16 cellular contexts compared by ENCODE assay signal in genomic region chr1:159829822-159830455, GRCh38. TPM values are rescaled to one million over a fixed set of nuclear protein-coding genes. Genes with fewer than 3 reads are reported as not detected.
DNase-seq lines count a peak whose midpoint lies in the region; ATAC-seq and TF ChIP-seq lines count a peak whose summit lies in the region.
"Had no signal": no experiment of that assay in that cellular context is flagged by ENCODE, and none has a peak within 500 bp of the region (broad histone marks: within the 10 kb centered on the region; RNA-seq: fewer than 3 reads in every experiment).

No MANE protein-coding gene starts in this region.

- H2AFZ ChIP-seq in SK-N-SH (ENCODE audit: low read depth) (no peak overlapping the region), osteoblast (ENCODE audit: low read length) (no peak overlapping the region)

- DNase-seq in ELF-1 (ENCODE audit: low read depth, low spot score) (peak; percentile 35), SK-N-SH (no peak), foreskin fibroblast (peak; percentile 57 to 60), osteoblast (ENCODE audit: insufficient read length, low spot score, missing footprints) (peak; percentile 88), transverse colon (no peak), NCI-H2081 treated with DMSO at 0.1 percent for 48 hours (lab: John Stamatoyannopoulos, UW) (no peak), NCI-H82 treated with DMSO at 0.1 percent for 48 hours (lab: John Stamatoyannopoulos, UW; ENCODE audit: unreplicated experiment) (no peak)
- DNase-seq in activated CD8-positive, alpha-beta T cell treated with anti-CD3 and anti-CD28 coated beads, Interleukin-2, amount 10 ng/mL, durations not matched to agents 7 days and 5 days: no peak
- DNase-seq: activated B cell treated with CpG ODN at 0.5 μM for 24 hours; CD4-positive, CD25-positive, alpha-beta regulatory T cell had no signal

- H3K4me1 Mint-ChIP-seq in activated CD8-positive, alpha-beta T cell treated with anti-CD3 and anti-CD28 coated beads, Interleukin-2, amount 10 ng/mL, durations not matched to agents 7 days and 5 days (ENCODE audit: low read depth): peaks cover 44% of the 10 kb centered on the region

- H4K20me1 ChIP-seq in SK-N-SH (ENCODE audit: insufficient read depth): no peaks in the 10 kb centered on the region
- no peaks in the 10 kb centered on the region for H4K20me1 ChIP-seq in osteoblast (ENCODE audit: insufficient read depth, low read length)

- H3K4me1 ChIP-seq in SK-N-SH (ENCODE audit: control insufficient read depth in 1 of 2, insufficient read depth in 2 of 2, low read depth in 1 of 2, low read length in 1 of 2): peaks cover 13% of the 10 kb centered on the region in 2 experiments; a peak in 2 of 4 replicates
- H3K4me1 ChIP-seq in osteoblast (ENCODE audit: insufficient read depth, low read length): peaks cover 6% of the 10 kb centered on the region
- H3K4me1 ChIP-seq in transverse colon: peaks cover 0 to 8% (median 0%) of the 10 kb centered on the region in 4 donors

- no peaks in the 10 kb centered on the region for H3K9me2 ChIP-seq in SK-N-SH

- H3K79me2 ChIP-seq in SK-N-SH (ENCODE audit: insufficient read depth) (no peaks in the 10 kb centered on the region), osteoblast (ENCODE audit: insufficient read depth, low read length) (no peaks in the 10 kb centered on the region)

- TF ChIP-seq CTCF in SK-N-SH (IDR thresholded peaks at IDR 0.05) (no peak), foreskin fibroblast (IDR thresholded peaks at IDR 0.05; ENCODE audit: low read depth, low read length) (no peak), osteoblast (IDR thresholded peaks at IDR 0.05; ENCODE audit: extremely low read depth, low read depth, low read length) (no peak), transverse colon (IDR thresholded peaks at IDR 0.05) (no peak)

- no peak overlapping the region for H3K4me3 Mint-ChIP-seq in activated CD8-positive, alpha-beta T cell treated with anti-CD3 and anti-CD28 coated beads, Interleukin-2, amount 10 ng/mL, durations not matched to agents 7 days and 5 days
- H3K4me3 Mint-ChIP-seq: activated B cell treated with CpG ODN at 0.5 μM for 24 hours; activated T-helper 1 cell treated with anti-CD3 and anti-CD28 coated beads, Interleukin-12 subunit alpha, Interleukin-12 subunit beta, Interleukin-2, Interleukin-4 antibody, amounts not matched to agents 30 ng/mL and 10 ng/mL and 1 ng/mL, durations not matched to agents 14 hours and 24 hours and 36 hours; CD4-positive, CD25-positive, alpha-beta regulatory T cell; memory B cell had no signal

- H3K9ac ChIP-seq in SK-N-SH: no peak overlapping the region

- H3K27ac ChIP-seq in SK-N-SH (ENCODE audit: low read depth in 2 of 2, low read length in 1 of 2): no peak overlapping the region
- peak overlapping the region; percentile 33 for H3K27ac ChIP-seq in osteoblast (ENCODE audit: low read depth, low read length)
- no peak overlapping the region for H3K27ac ChIP-seq in transverse colon
- H3K27ac ChIP-seq: upper lobe of left lung had no signal

- intact Hi-C loops in transverse colon (cut with DNase I; ENCODE audit: low total_unique reads): no loop called here

- TF ChIP-seq EP300 in SK-N-SH (IDR thresholded peaks at IDR 0.05; ENCODE audit: borderline replicate concordance in 1 of 2, low read depth in 1 of 2, low read length in 1 of 2) (no peak), transverse colon (IDR thresholded peaks at IDR 0.05; ENCODE audit: low read depth) (no peak)

- H3K36me3 Mint-ChIP-seq in activated CD8-positive, alpha-beta T cell treated with anti-CD3 and anti-CD28 coated beads, Interleukin-2, amount 10 ng/mL, durations not matched to agents 7 days and 5 days (ENCODE audit: low read depth): peaks cover 12% of the 10 kb centered on the region
- H3K36me3 Mint-ChIP-seq: CD4-positive, CD25-positive, alpha-beta regulatory T cell; memory B cell had no signal

- WGBS in SK-N-SH (ENCODE audit: low lambda C conversion rate): 32% methylated on average over 5 of the region's 18 CpGs
- WGBS in transverse colon (ENCODE audit: low coverage in 1 of 2), 2 donors: 89% methylated on average over 18 of the region's 18 CpGs; no CpG with 5 or more reads in 1 of the 2 donors

- POLR2A ChIA-PET in SK-N-SH (lab: Yijun Ruan, JAX): no interaction called here
- POLR2A ChIA-PET in activated CD8-positive, alpha-beta T cell treated with anti-CD3 and anti-CD28 coated beads, Interleukin-2, amount 10 ng/mL, durations not matched to agents 7 days and 5 days (lab: Charles Lee): no interaction called here

- H3K27ac Mint-ChIP-seq in activated CD8-positive, alpha-beta T cell treated with anti-CD3 and anti-CD28 coated beads, Interleukin-2, amount 10 ng/mL, durations not matched to agents 7 days and 5 days: no peak overlapping the region
- H3K27ac Mint-ChIP-seq: memory B cell had no signal

- H3K36me3 ChIP-seq in SK-N-SH (replicated peaks in 1 of 2; ENCODE audit: control insufficient read depth in 1 of 2, insufficient read depth in 2 of 2, low read length in 1 of 2): no peaks in the 10 kb centered on the region
- no peaks in the 10 kb centered on the region for H3K36me3 ChIP-seq in osteoblast (ENCODE audit: insufficient read depth, low read length)
- H3K36me3 ChIP-seq in transverse colon: no peaks in the 10 kb centered on the region
- H3K36me3 ChIP-seq: upper lobe of left lung had no signal

- CTCF ChIA-PET in SK-N-SH (lab: Yijun Ruan, JAX): interaction anchor here (0.7 to 8.8 kb wide), 6 partner anchors 8 to 408 kb away, joined by 3 to 41 read pairs (median 10); no protein-coding TSS in a partner anchor
- CTCF ChIA-PET in activated CD8-positive, alpha-beta T cell treated with anti-CD3 and anti-CD28 coated beads, Interleukin-2, amount 10 ng/mL, durations not matched to agents 7 days and 5 days (lab: Charles Lee): interaction anchor here (1.6 to 7.3 kb wide), 4 partner anchors 12 to 62 kb away, joined by 3 to 64 read pairs (median 4); partner anchors contain the start of gene FCRL6

- no peaks in the 10 kb centered on the region for H3K9me3 Mint-ChIP-seq in activated CD8-positive, alpha-beta T cell treated with anti-CD3 and anti-CD28 coated beads, Interleukin-2, amount 10 ng/mL, durations not matched to agents 7 days and 5 days (ENCODE audit: insufficient read depth)
- H3K9me3 Mint-ChIP-seq: activated B cell treated with CpG ODN at 0.5 μM for 24 hours; activated T-helper 1 cell treated with anti-CD3 and anti-CD28 coated beads, Interleukin-12 subunit alpha, Interleukin-12 subunit beta, Interleukin-2, Interleukin-4 antibody, amounts not matched to agents 30 ng/mL and 10 ng/mL and 1 ng/mL, durations not matched to agents 14 hours and 24 hours and 36 hours; memory B cell had no signal

- no peaks in the 10 kb centered on the region for H3K27me3 ChIP-seq in SK-N-SH (ENCODE audit: insufficient read depth)
- no peaks in the 10 kb centered on the region for H3K27me3 ChIP-seq in osteoblast (ENCODE audit: insufficient read depth, low read length)
- H3K27me3 ChIP-seq in transverse colon: no peaks in the 10 kb centered on the region
- H3K27me3 ChIP-seq: upper lobe of left lung had no signal

- in situ Hi-C loops in transverse colon (cut with MboI; ENCODE audit: low pct_ligation_motif_present in 1 of 4, low pct_unique_long_range_greater_than_20kb in 1 of 4, low sequenced_read_pairs in 3 of 4): no loop called here

- H3F3A ChIP-seq in SK-N-SH (replicated peaks; ENCODE audit: insufficient read depth): no peaks in the 10 kb centered on the region

- no peak for TF ChIP-seq POLR2A in transverse colon (IDR thresholded peaks at IDR 0.05)

- no peak for ATAC-seq in activated CD8-positive, alpha-beta T cell treated with anti-CD3 and anti-CD28 coated beads, Interleukin-2, amount 10 ng/mL, durations not matched to agents 7 days and 5 days

- no peak overlapping the region for H3K4me2 ChIP-seq in SK-N-SH
- no peak overlapping the region for H3K4me2 ChIP-seq in osteoblast (ENCODE audit: insufficient read depth, low read length)

- H3K9me3 ChIP-seq in SK-N-SH (no peaks in the 10 kb centered on the region), osteoblast (ENCODE audit: low read depth, low read length) (no peaks in the 10 kb centered on the region), transverse colon (no peaks in the 10 kb centered on the region)
- H3K9me3 ChIP-seq: upper lobe of left lung had no signal

- H3K4me3 ChIP-seq in SK-N-SH (ENCODE audit: low read depth in 2 of 2, low read length in 1 of 2) (no peak overlapping the region), foreskin fibroblast (ENCODE audit: low read depth in 1 of 2, low read length in 2 of 2) (no peak overlapping the region), osteoblast (ENCODE audit: insufficient read depth, low read length) (no peak overlapping the region), transverse colon (no peak overlapping the region)

- no peak for TF ChIP-seq RAD21 in SK-N-SH (IDR thresholded peaks at IDR 0.05; ENCODE audit: low read length)

- H3K27me3 Mint-ChIP-seq in activated CD8-positive, alpha-beta T cell treated with anti-CD3 and anti-CD28 coated beads, Interleukin-2, amount 10 ng/mL, durations not matched to agents 7 days and 5 days (ENCODE audit: low read depth): peaks cover 34% of the 10 kb centered on the region
- H3K27me3 Mint-ChIP-seq: CD4-positive, CD25-positive, alpha-beta regulatory T cell had no signal

RNA-seq across cellular contexts. Expression of gene SLAMF8, which starts 3.3 kb away (rescaled TPM):
- not detected in 2 replicates for polyA plus RNA-seq in SK-N-SH (2012; rRNA removed)
- not detected in 2 replicates for polyA plus RNA-seq in SK-N-SH (2012; cell fraction: cytosol; rRNA removed)
- 0.07 and 0.10 TPM in 2 replicates for polyA plus RNA-seq in SK-N-SH (2012; cell fraction: nucleus; rRNA removed)
- total RNA-seq in osteoblast: under 0.01 and 0.36 TPM in 2 replicates
- 1 to 10 TPM in 3 of 4 donors, under 1 TPM in 1; 0.37 to 7.1 (median 2.3) TPM for total RNA-seq in transverse colon
- total RNA-seq in activated CD8-positive, alpha-beta T cell treated with anti-CD3 and anti-CD28 coated beads, Interleukin-2, amount 10 ng/mL, durations not matched to agents 7 days and 5 days: 1 to 10 TPM in 1 of 2 experiments, under 1 TPM in 1; 0.73 to 1.3 TPM
- total RNA-seq: CD4-positive, CD25-positive, alpha-beta regulatory T cell; cerebellum; frontal cortex had no signal

RNA-seq across cellular contexts. Expression of gene FCRL6, which starts 27.8 kb away (rescaled TPM):
- not detected in 2 replicates for polyA plus RNA-seq in SK-N-SH (2012; rRNA removed)
- not detected in 2 replicates for polyA plus RNA-seq in SK-N-SH (2012; cell fraction: cytosol; rRNA removed)
- polyA plus RNA-seq in SK-N-SH (2012; cell fraction: nucleus; rRNA removed): 0.05 TPM in 2 replicates
- not detected in 2 replicates for total RNA-seq in osteoblast
- 1 to 10 TPM in 1 of 4 donors, under 1 TPM in 1, not detected in 2; 0.55 to 1.4 TPM for total RNA-seq in transverse colon
- under 1 TPM; 0.42 to 0.76 TPM for total RNA-seq in activated CD8-positive, alpha-beta T cell treated with anti-CD3 and anti-CD28 coated beads, Interleukin-2, amount 10 ng/mL, durations not matched to agents 7 days and 5 days
- total RNA-seq: activated B cell treated with CpG ODN at 0.5 μM for 24 hours; activated T-helper 1 cell treated with anti-CD3 and anti-CD28 coated beads, Interleukin-12 subunit alpha, Interleukin-12 subunit beta, Interleukin-2, Interleukin-4 antibody, amounts not matched to agents 30 ng/mL and 10 ng/mL and 1 ng/mL, durations not matched to agents 14 hours and 24 hours and 36 hours; CD4-positive, CD25-positive, alpha-beta regulatory T cell; cerebellum; frontal cortex had no signal

RNA-seq across cellular contexts. Expression of gene VSIG8, which starts 32.5 kb away (rescaled TPM):
- polyA plus RNA-seq in SK-N-SH (2012; rRNA removed): not detected in 2 replicates
- 0.03 and 0.08 TPM in 2 replicates for polyA plus RNA-seq in SK-N-SH (2012; cell fraction: cytosol; rRNA removed)
- 0.19 and 0.27 TPM in 2 replicates for polyA plus RNA-seq in SK-N-SH (2012; cell fraction: nucleus; rRNA removed)
- total RNA-seq in osteoblast (not detected in 2 replicates), transverse colon (not detected)
- not detected for total RNA-seq in activated CD8-positive, alpha-beta T cell treated with anti-CD3 and anti-CD28 coated beads, Interleukin-2, amount 10 ng/mL, durations not matched to agents 7 days and 5 days
- total RNA-seq: activated B cell treated with CpG ODN at 0.5 μM for 24 hours; activated T-helper 1 cell treated with anti-CD3 and anti-CD28 coated beads, Interleukin-12 subunit alpha, Interleukin-12 subunit beta, Interleukin-2, Interleukin-4 antibody, amounts not matched to agents 30 ng/mL and 10 ng/mL and 1 ng/mL, durations not matched to agents 14 hours and 24 hours and 36 hours; CD4-positive, CD25-positive, alpha-beta regulatory T cell; frontal cortex; renal cortical epithelial cell had no signal
- polyA plus RNA-seq: CD4-positive, CD25-positive, alpha-beta regulatory T cell had no signal

RNA-seq across cellular contexts. Expression of gene DUSP23, which starts 49.2 kb away (rescaled TPM):
- polyA plus RNA-seq in SK-N-SH (2012; rRNA removed): 41.2 and 44.3 TPM in 2 replicates
- polyA plus RNA-seq in SK-N-SH (2012; cell fraction: cytosol; rRNA removed): 27.1 and 35.7 TPM in 2 replicates
- polyA plus RNA-seq in SK-N-SH (2012; cell fraction: nucleus; rRNA removed): 18.3 and 33.7 TPM in 2 replicates
- 13.8 and 15.9 TPM in 2 replicates for total RNA-seq in osteoblast
- 10 to 100 TPM in 3 of 4 donors, 1 to 10 TPM in 1; 9.7 to 96.4 (median 72.3) TPM for total RNA-seq in transverse colon
- 10 to 100 TPM; 21.9 to 26.5 TPM for total RNA-seq in activated CD8-positive, alpha-beta T cell treated with anti-CD3 and anti-CD28 coated beads, Interleukin-2, amount 10 ng/mL, durations not matched to agents 7 days and 5 days

Comparison
In these comparisons a context has a peak if more than half of its experiments do, and no peak if none do; other contexts are left out.
1. DNase-seq: peak in ELF-1 (single experiment), foreskin fibroblast (2 of 2) and osteoblast (single experiment); none in SK-N-SH (single experiment), transverse colon (single experiment), NCI-H2081 treated with DMSO at 0.1 percent for 48 hours (single experiment), NCI-H82 treated with DMSO at 0.1 percent for 48 hours (single experiment) and activated CD8-positive, alpha-beta T cell treated with anti-CD3 and anti-CD28 coated beads, Interleukin-2, amount 10 ng/mL, durations not matched to agents 7 days and 5 days (single experiment).